ENCODE assay signal across 16 cellular contexts in the genomic region with DNA sequence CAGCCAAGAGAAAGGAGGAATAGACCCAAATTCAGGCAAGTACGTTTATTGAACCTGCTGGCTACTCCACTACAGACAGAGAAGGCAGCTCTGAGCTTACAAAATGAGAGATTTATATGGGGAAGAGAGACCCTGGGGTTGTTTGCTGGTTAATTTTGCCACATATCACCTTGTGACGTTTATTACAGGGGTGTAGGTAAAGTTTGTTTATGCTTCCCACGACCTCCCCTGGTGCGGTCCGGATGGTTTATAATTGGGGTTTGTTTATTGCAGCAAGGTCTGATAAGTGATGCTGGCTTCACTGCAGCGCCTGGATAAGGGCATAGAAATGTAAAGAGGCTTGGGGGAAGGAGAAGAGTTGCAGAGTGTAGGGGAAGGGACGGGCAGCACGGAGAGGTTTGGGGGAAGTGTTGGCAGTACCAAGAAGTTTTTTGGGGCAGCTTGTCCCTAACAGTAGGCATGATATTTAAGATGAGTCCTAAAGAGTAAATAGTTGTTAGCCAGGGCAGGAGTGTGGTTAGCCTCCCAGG. TPM values are rescaled to one million over a fixed set of nuclear protein-coding genes. Genes with fewer than 3 reads are reported as not detected.
DNase-seq lines count a peak whose midpoint lies in the region; ATAC-seq and TF ChIP-seq lines count a peak whose summit lies in the region.
"Had no signal": no experiment of that assay in that cellular context is flagged by ENCODE, and none has a peak within 500 bp of the region (broad histone marks: within the 10 kb centered on the region; RNA-seq: fewer than 3 reads in every experiment).

No MANE protein-coding gene starts in this region.

- no peaks in the 10 kb centered on the region for H3K36me3 Mint-ChIP-seq in activated CD4-positive, alpha-beta T cell treated with anti-CD3 and anti-CD28 coated beads for 36 hours (ENCODE audit: low read depth)
- H3K36me3 Mint-ChIP-seq in osteocyte (ENCODE audit: unreplicated experiment): no peaks in the 10 kb centered on the region
- H3K36me3 Mint-ChIP-seq: CD8-positive, alpha-beta memory T cell had no signal

- H3K9me3 Mint-ChIP-seq in activated CD4-positive, alpha-beta T cell treated with anti-CD3 and anti-CD28 coated beads for 36 hours (ENCODE audit: low read depth): no peaks in the 10 kb centered on the region
- peaks cover 18% of the 10 kb centered on the region for H3K9me3 Mint-ChIP-seq in osteocyte (ENCODE audit: unreplicated experiment)

- no peaks in the 10 kb centered on the region for H3K27me3 ChIP-seq in iPS-18a (ENCODE audit: control insufficient read depth, insufficient read depth, low read length)

- no peak for TF ChIP-seq CTCF in osteocyte (IDR thresholded peaks at IDR 0.05)

- peak; percentile 4 for DNase-seq in ELF-1 (ENCODE audit: low read depth, low spot score)
- DNase-seq in M059J (ENCODE audit: low read depth): peak; percentile 46
- DNase-seq in activated CD4-positive, alpha-beta T cell treated with anti-CD3 and anti-CD28 coated beads for 36 hours: no peak
- no peak for DNase-seq in osteocyte (ENCODE audit: extremely low spot score, unreplicated experiment)
- DNase-seq: CD8-positive, alpha-beta memory T cell; DMS53; GOT3; IMR-90; KBM-7 had no signal

- H3K9me3 ChIP-seq in iPS-18a (ENCODE audit: control insufficient read depth, low read depth, low read length): no peaks in the 10 kb centered on the region
- H3K9me3 ChIP-seq: HAP-1 had no signal

- no peak overlapping the region for H3K4me3 Mint-ChIP-seq in activated CD4-positive, alpha-beta T cell treated with anti-CD3 and anti-CD28 coated beads for 36 hours
- H3K4me3 Mint-ChIP-seq in osteocyte (ENCODE audit: unreplicated experiment): no peak overlapping the region
- H3K4me3 Mint-ChIP-seq: CD8-positive, alpha-beta memory T cell had no signal

- H3K27ac Mint-ChIP-seq in activated CD4-positive, alpha-beta T cell treated with anti-CD3 and anti-CD28 coated beads for 36 hours: no peak overlapping the region
- no peak overlapping the region for H3K27ac Mint-ChIP-seq in osteocyte (ENCODE audit: unreplicated experiment)
- H3K27ac Mint-ChIP-seq: CD8-positive, alpha-beta memory T cell had no signal

- peak overlapping the region; percentile 24 for H3K4me3 ChIP-seq in iPS-18a (ENCODE audit: low read length)
- H3K4me3 ChIP-seq: BLaER1, HAP-1 had no signal

- H3K36me3 ChIP-seq in iPS-18a (ENCODE audit: control insufficient read depth, low read depth, low read length): no peaks in the 10 kb centered on the region
- H3K36me3 ChIP-seq: BLaER1, HAP-1 had no signal

- POLR2A ChIA-PET in activated CD4-positive, alpha-beta T cell treated with anti-CD3 and anti-CD28 coated beads for 36 hours (lab: Charles Lee): no interaction called here

- H3K27ac ChIP-seq in iPS-18a (ENCODE audit: low read length): no peak overlapping the region
- H3K27ac ChIP-seq: BLaER1, HL-60 had no signal

- peaks cover 16% of the 10 kb centered on the region for H3K27me3 Mint-ChIP-seq in activated CD4-positive, alpha-beta T cell treated with anti-CD3 and anti-CD28 coated beads for 36 hours
- H3K27me3 Mint-ChIP-seq in osteocyte (ENCODE audit: unreplicated experiment): peaks cover 6% of the 10 kb centered on the region

- intact Hi-C loops in activated CD4-positive, alpha-beta T cell treated with anti-CD3 and anti-CD28 coated beads for 36 hours (cut with DNase I, micrococcal nuclease): no loop called here

- H3K9ac ChIP-seq in iPS-18a (ENCODE audit: low read length): no peak overlapping the region
- H3K9ac ChIP-seq: BLaER1 had no signal

- no peak for ATAC-seq in activated CD4-positive, alpha-beta T cell treated with anti-CD3 and anti-CD28 coated beads for 36 hours
- no peak for ATAC-seq in GM18511 (IDR thresholded peaks at IDR 0.05; ENCODE audit: unreplicated experiment)
- ATAC-seq in HG03045 (IDR thresholded peaks at IDR 0.05; ENCODE audit: unreplicated experiment): no peak

- H3K4me1 ChIP-seq in iPS-18a (ENCODE audit: control insufficient read depth, low read depth, low read length): peaks cover 3% of the 10 kb centered on the region
- H3K4me1 ChIP-seq: BLaER1, HAP-1 had no signal

- no peaks in the 10 kb centered on the region for H3K4me1 Mint-ChIP-seq in activated CD4-positive, alpha-beta T cell treated with anti-CD3 and anti-CD28 coated beads for 36 hours
- H3K4me1 Mint-ChIP-seq in osteocyte (ENCODE audit: unreplicated experiment): no peaks in the 10 kb centered on the region
- H3K4me1 Mint-ChIP-seq: CD8-positive, alpha-beta memory T cell had no signal

- CTCF ChIA-PET in activated CD4-positive, alpha-beta T cell treated with anti-CD3 and anti-CD28 coated beads for 36 hours (lab: Charles Lee): no interaction called here

RNA-seq across cellular contexts. Expression of a gene that starts 12.6 kb away (rescaled TPM):
- total RNA-seq in M059J (2014; rRNA removed; shearing (Covaris generic)): 561 and 726 TPM in 2 replicates
- total RNA-seq in activated CD4-positive, alpha-beta T cell treated with anti-CD3 and anti-CD28 coated beads for 36 hours: under 1 TPM in 1 of 2 experiments, not detected in 1; 0.39 TPM
- total RNA-seq in osteocyte: 9.3 and 10.7 TPM in 2 replicates

RNA-seq across cellular contexts. Expression of a gene that starts 41.6 kb away (rescaled TPM):
- total RNA-seq in M059J (2014; rRNA removed; shearing (Covaris generic)): 1.4 and 5.2 TPM in 2 replicates
- not detected for total RNA-seq in activated CD4-positive, alpha-beta T cell treated with anti-CD3 and anti-CD28 coated beads for 36 hours
- not detected in 2 replicates for total RNA-seq in osteocyte
- total RNA-seq: A673; CD8-positive, alpha-beta memory T cell; IMR-90 had no signal

Comparison
In these comparisons a context has a peak if more than half of its experiments do, and no peak if none do; other contexts are left out.
1. DNase-seq: peak in ELF-1 (single experiment) and M059J (single experiment); none in activated CD4-positive, alpha-beta T cell treated with anti-CD3 and anti-CD28 coated beads for 36 hours (single experiment) and osteocyte (single experiment).
2. RNA of a gene that starts 12.6 kb away (total RNA-seq): 561 to 726 TPM in M059J; 9.3 to 10.7 TPM in osteocyte and 0.39 TPM in activated CD4-positive, alpha-beta T cell treated with anti-CD3 and anti-CD28 coated beads for 36 hours; every median in the first group is over 10 times any median in the second.